Comparison of ENCODE assay signal across 8 cellular contexts in genomic region chr14:45135181-45135580, GRCh38. TPM values are rescaled to one million over a fixed set of nuclear protein-coding genes. Genes with fewer than 3 reads are reported as not detected.
A peak's percentile ranks its signal among the peaks of the same experiment; 100 is the strongest.
DNase-seq lines count a peak whose midpoint lies in the region; ATAC-seq lines count a peak whose summit lies in the region.

No MANE protein-coding gene starts in this region.

- H3K4me3 Mint-ChIP-seq in dendritic cell treated with granulocyte-macrophage colony-stimulating factor and Interleukin-4, amounts not matched to agents 40 ng/mL and 50 ng/mL, for 4 days, result peak overlapping the region; percentile 95
- H3K4me3 Mint-ChIP-seq in naive B cell, result peak overlapping the region; percentile 94 to 100 (median 99)

- H3K27me3 Mint-ChIP-seq in dendritic cell treated with granulocyte-macrophage colony-stimulating factor and Interleukin-4, amounts not matched to agents 40 ng/mL and 50 ng/mL, for 4 days, result no peaks in the 10 kb centered on the region
- H3K27me3 Mint-ChIP-seq in naive B cell, result no peaks in the 10 kb centered on the region

- intact Hi-C loops in dendritic cell treated with granulocyte-macrophage colony-stimulating factor and Interleukin-4, amounts not matched to agents 40 ng/mL and 50 ng/mL, for 4 days (cut with micrococcal nuclease), result loop anchor here (1.0 kb wide), 3 partner anchors 51 to 238 kb away; partner anchors contain the start of genes MIS18BP1 and PRPF39

- H3K36me3 Mint-ChIP-seq in dendritic cell treated with granulocyte-macrophage colony-stimulating factor and Interleukin-4, amounts not matched to agents 40 ng/mL and 50 ng/mL, for 4 days (ENCODE audit: low read depth), result peaks cover 21% of the 10 kb centered on the region
- peaks cover 0 to 3% of the 10 kb centered on the region in 2 donors for H3K36me3 Mint-ChIP-seq in naive B cell

- ATAC-seq in naive B cell (ENCODE audit: low read depth in 2 of 2) (no peak), HG02973 (IDR thresholded peaks at IDR 0.05; ENCODE audit: unreplicated experiment) (no peak), GM21619 (IDR thresholded peaks at IDR 0.05; ENCODE audit: unreplicated experiment) (no peak)

- peak; percentile 50 for DNase-seq in ELR (ENCODE audit: low read depth)
- DNase-seq in NCI-H2171 (lab: John Stamatoyannopoulos, UW), result peak; percentile 18
- DNase-seq in naive B cell, result no peak
- DNase-seq in mucosa of gallbladder (ENCODE audit: low spot score), result no peak
- DNase-seq in NCI-H774 (lab: John Stamatoyannopoulos, UW), result no peak

- H3K9me3 Mint-ChIP-seq in dendritic cell treated with granulocyte-macrophage colony-stimulating factor and Interleukin-4, amounts not matched to agents 40 ng/mL and 50 ng/mL, for 4 days, result no peaks in the 10 kb centered on the region
- no peaks in the 10 kb centered on the region for H3K9me3 Mint-ChIP-seq in naive B cell

- H3K4me1 Mint-ChIP-seq in dendritic cell treated with granulocyte-macrophage colony-stimulating factor and Interleukin-4, amounts not matched to agents 40 ng/mL and 50 ng/mL, for 4 days (ENCODE audit: low read depth), result peaks cover 26% of the 10 kb centered on the region
- H3K4me1 Mint-ChIP-seq in naive B cell, result peaks cover 23 to 47% (median 40%) of the 10 kb centered on the region in 3 donors

- peak overlapping the region; percentile 96 for H3K27ac Mint-ChIP-seq in dendritic cell treated with granulocyte-macrophage colony-stimulating factor and Interleukin-4, amounts not matched to agents 40 ng/mL and 50 ng/mL, for 4 days
- peak overlapping the region; percentile 91 to 99 (median 96) for H3K27ac Mint-ChIP-seq in naive B cell

RNA-seq across cellular contexts. Expression of gene FANCM, which starts 0.5 kb away (rescaled TPM):
- polyA plus RNA-seq in naive B cell (ENCODE audit: low read depth in 6 of 6), result 1 to 10 TPM; 4.3 to 10.0 (median 8.3) TPM
- 4.5 TPM for total RNA-seq in mucosa of gallbladder

RNA-seq across cellular contexts. Expression of gene FKBP3, which starts 0.9 kb away (rescaled TPM):
- 10 to 100 TPM; 48.4 to 99.8 (median 68.0) TPM for polyA plus RNA-seq in naive B cell (ENCODE audit: low read depth in 6 of 6)
- total RNA-seq in mucosa of gallbladder, result 39.0 TPM

RNA-seq across cellular contexts. Expression of gene PRPF39, which starts 51.3 kb away (rescaled TPM):
- 10 to 100 TPM in 4 of 6 donors, 1 to 10 TPM in 2; 9.2 to 19.6 (median 13.1) TPM for polyA plus RNA-seq in naive B cell (ENCODE audit: low read depth in 6 of 6)
- total RNA-seq in mucosa of gallbladder, result 29.2 TPM

Comparison
In these comparisons a context has a peak if more than half of its experiments do, and no peak if none do; other contexts are left out.
1. DNase-seq: peak in ELR (single experiment) and NCI-H2171 (single experiment); none in naive B cell (single experiment), mucosa of gallbladder (single experiment) and NCI-H774 (single experiment).